1 cellular context compared by ENCODE assay signal in genomic region chr4:55546633-55547460, GRCh38.
TF ChIP-seq lines count a peak whose summit lies in the region.

Gene CLOCK, minus strand, starts transcription at chr4:55546909. Its CDS starts 64,124 bp downstream, at chr4:55482785.

TF ChIP-seq in HepG2, 621 proteins besides CTCF, POLR2A, EP300 and RAD21 (continued from another document and continues in another):
- TF ChIP-seq NR2F6 (IDR thresholded peaks at IDR 0.05) (no peak), NR2F6 (CRISPR knock-in tag; IDR thresholded peaks at IDR 0.05) (0 out of 2 replicates have a peak, but pooled peaks have one; percentile 11), NCOA2 (CRISPR knock-in tag; IDR thresholded peaks at IDR 0.05) (0 out of 2 replicates have a peak, but pooled peaks have one; percentile 20), JDP2 (CRISPR knock-in tag; IDR thresholded peaks at IDR 0.05; ENCODE audit: borderline replicate concordance) (no peak), MIER3 (CRISPR knock-in tag; IDR thresholded peaks at IDR 0.05; ENCODE audit: borderline replicate concordance) (no peak), BORCS8-MEF2B (CRISPR knock-in tag; IDR thresholded peaks at IDR 0.05) (0 out of 2 replicates have a peak, but pooled peaks have one; percentile 20), FOXP1 (IDR thresholded peaks at IDR 0.05) (no peak), FOXP1 (CRISPR knock-in tag; IDR thresholded peaks at IDR 0.05) (no peak), NKX3-1 (CRISPR knock-in tag; IDR thresholded peaks at IDR 0.05) (peak; percentile 53; the same call in 1 of the 2 replicates), ZNF883 (CRISPR knock-in tag; IDR thresholded peaks at IDR 0.05; ENCODE audit: not compliant biosample characterization) (peak; percentile 38), ZBTB26 (CRISPR knock-in tag; IDR thresholded peaks at IDR 0.05; ENCODE audit: borderline replicate concordance) (peak; percentile 43; the same call in 1 of the 2 replicates), ZNF17 (CRISPR knock-in tag; IDR thresholded peaks at IDR 0.05) (no peak), DRAP1 (CRISPR knock-in tag; IDR thresholded peaks at IDR 0.05) (0 out of 2 replicates have a peak, but pooled peaks have one; percentile 6), TFE3 (CRISPR knock-in tag; IDR thresholded peaks at IDR 0.05) (peak; percentile 13; the same call in 1 of the 2 replicates), ARHGAP35 (CRISPR knock-in tag; IDR thresholded peaks at IDR 0.05; ENCODE audit: borderline replicate concordance) (peak; percentile 77; the same call in 1 of the 2 replicates), ATF3 (CRISPR knock-in tag; IDR thresholded peaks at IDR 0.05) (no peak), ZNF570 (CRISPR knock-in tag; IDR thresholded peaks at IDR 0.05; ENCODE audit: borderline replicate concordance) (no peak), ZNF749 (CRISPR knock-in tag; IDR thresholded peaks at IDR 0.05; ENCODE audit: borderline replicate concordance) (no peak), ZNF513 (CRISPR knock-in tag; conservative IDR thresholded peaks at IDR 0.05) (no peak), ZNF800 (CRISPR knock-in tag; IDR thresholded peaks at IDR 0.05) (peak; percentile 68; the same call in 1 of the 2 replicates), ZNF816 (CRISPR knock-in tag; IDR thresholded peaks at IDR 0.05; ENCODE audit: borderline replicate concordance) (0 out of 2 replicates have a peak, but pooled peaks have one; percentile 73), ZNF841 (CRISPR knock-in tag; IDR thresholded peaks at IDR 0.05; ENCODE audit: borderline replicate concordance) (no peak), KAT7 (CRISPR knock-in tag; IDR thresholded peaks at IDR 0.05; ENCODE audit: borderline replicate concordance) (peak; percentile 74; the same call in 1 of the 2 replicates), ZFYVE20 (CRISPR knock-in tag; IDR thresholded peaks at IDR 0.05; ENCODE audit: borderline replicate concordance, low read depth) (no peak), HES4 (CRISPR knock-in tag; IDR thresholded peaks at IDR 0.05; ENCODE audit: borderline replicate concordance) (no peak), E2F1 (CRISPR knock-in tag; IDR thresholded peaks at IDR 0.05) (peak; percentile 41; the same call in 1 of the 2 replicates), TERF1 (CRISPR knock-in tag; IDR thresholded peaks at IDR 0.05) (no peak), RFX5 (IDR thresholded peaks at IDR 0.05; ENCODE audit: low read depth, low read length) (no peak), ZNF75D (CRISPR knock-in tag; IDR thresholded peaks at IDR 0.05; ENCODE audit: borderline replicate concordance) (no peak), LRRFIP1 (CRISPR knock-in tag; conservative IDR thresholded peaks at IDR 0.05) (no peak), ZNF788 (CRISPR knock-in tag; IDR thresholded peaks at IDR 0.05; ENCODE audit: borderline replicate concordance) (peak; percentile 54; the same call in 1 of the 2 replicates), DBP (CRISPR knock-in tag; IDR thresholded peaks at IDR 0.05; ENCODE audit: not compliant biosample characterization) (peak; percentile 37), ZFX (CRISPR knock-in tag; IDR thresholded peaks at IDR 0.05; ENCODE audit: low read depth) (peak; percentile 76; the same call in 1 of the 2 replicates), BCL3 (CRISPR knock-in tag; IDR thresholded peaks at IDR 0.05) (peak; percentile 59; the same call in 1 of the 2 replicates), GATA4 (IDR thresholded peaks at IDR 0.05; ENCODE audit: borderline replicate concordance, low read depth) (0 out of 2 replicates have a peak, but pooled peaks have one; percentile 18), AGO1 (IDR thresholded peaks at IDR 0.05; ENCODE audit: low read depth, low read length, poor library complexity, severe bottlenecking) (no peak), ZNF253 (CRISPR knock-in tag; IDR thresholded peaks at IDR 0.05; ENCODE audit: borderline replicate concordance) (no peak), MTERF4 (CRISPR knock-in tag; IDR thresholded peaks at IDR 0.05) (peak; percentile 60; the same call in 1 of the 2 replicates), ZNF383 (CRISPR knock-in tag; IDR thresholded peaks at IDR 0.05; ENCODE audit: borderline replicate concordance) (0 out of 2 replicates have a peak, but pooled peaks have one; percentile 56), MAF1 (CRISPR knock-in tag; IDR thresholded peaks at IDR 0.05; ENCODE audit: borderline replicate concordance) (0 out of 2 replicates have a peak, but pooled peaks have one; percentile 37), ZNF792 (CRISPR knock-in tag; IDR thresholded peaks at IDR 0.05) (peak; percentile 29; the same call in 1 of the 2 replicates), ZNF343 (CRISPR knock-in tag; IDR thresholded peaks at IDR 0.05) (peak; percentile 25; the same call in 1 of the 2 replicates), ZNF83 (CRISPR knock-in tag; IDR thresholded peaks at IDR 0.05; ENCODE audit: borderline replicate concordance) (0 out of 2 replicates have a peak, but pooled peaks have one; percentile 59), SMAD3 (CRISPR knock-in tag; IDR thresholded peaks at IDR 0.05) (0 out of 2 replicates have a peak, but pooled peaks have one; percentile 15), SRSF4 (IDR thresholded peaks at IDR 0.05; ENCODE audit: low read depth, low read length, poor library complexity, severe bottlenecking) (no peak), ZMAT3 (CRISPR knock-in tag; conservative IDR thresholded peaks at IDR 0.05) (no peak), THAP11 (CRISPR knock-in tag; IDR thresholded peaks at IDR 0.05) (peak; percentile 55), PRMT3 (CRISPR knock-in tag; IDR thresholded peaks at IDR 0.05; ENCODE audit: borderline replicate concordance, low read depth) (no peak), HCFC1 (IDR thresholded peaks at IDR 0.05; ENCODE audit: low read depth, low read length) (no peak), NR2C2 (CRISPR knock-in tag; IDR thresholded peaks at IDR 0.05; ENCODE audit: borderline replicate concordance) (peak; percentile 12; the same call in 1 of the 2 replicates), KLF16 (CRISPR knock-in tag; IDR thresholded peaks at IDR 0.05) (peak in 1 of 2 experiments; percentile 54; a peak in 2 of 4 replicates)
